16 cellular contexts compared by ENCODE assay signal in genomic region chr12:1360812-1361211, GRCh38.
DNase-seq lines count a peak whose midpoint lies in the region; ATAC-seq and TF ChIP-seq lines count a peak whose summit lies in the region.
"Had no signal": no experiment of that assay in that cellular context is flagged by ENCODE, and none has a peak within 500 bp of the region (broad histone marks: within the 10 kb centered on the region; RNA-seq: fewer than 3 reads in every experiment).

No MANE protein-coding gene starts in this region.

- H3K4me3 ChIP-seq in fibroblast of the aortic adventitia (ENCODE audit: low read depth, low read length) = no peak overlapping the region
- H3K4me3 ChIP-seq in skeletal muscle satellite cell (ENCODE audit: low read length) = no peak overlapping the region

- peaks cover 26% of the 10 kb centered on the region for H3K4me1 ChIP-seq in skeletal muscle satellite cell (ENCODE audit: control insufficient read depth, insufficient read depth, low read length)

- H3K9me3 ChIP-seq in skeletal muscle satellite cell (replicated peaks; ENCODE audit: low read length) = no peaks in the 10 kb centered on the region

- H3K27ac ChIP-seq in caudate nucleus (ENCODE audit: low read depth, low read length) = no peak overlapping the region
- H3K27ac ChIP-seq: WERI-Rb-1 had no signal

- no peak for TF ChIP-seq CTCF in fibroblast of the aortic adventitia (IDR thresholded peaks at IDR 0.05; ENCODE audit: insufficient read depth, low read length)
- no peak for TF ChIP-seq CTCF in omental fat pad (IDR thresholded peaks at IDR 0.05)

- no peaks in the 10 kb centered on the region for H3K27me3 ChIP-seq in skeletal muscle satellite cell (ENCODE audit: control insufficient read depth, insufficient read depth, low read length)

- no peak for ATAC-seq in omental fat pad (ENCODE audit: low FRiP score)
- ATAC-seq: activated CD8-positive, alpha-beta T cell treated with anti-CD3 and anti-CD28 coated beads, Interleukin-2, amount 10 ng/mL, durations not matched to agents 7 days and 5 days; stimulated activated naive CD8-positive, alpha-beta T cell treated with anti-CD3 and anti-CD28 coated beads, Interleukin-15, Interleukin-2, amounts not matched to agents 100 U/mL and 50 U/mL, for 24 hours had no signal

- no peak overlapping the region for H3K4me2 ChIP-seq in skeletal muscle satellite cell (ENCODE audit: low read length)

- DNase-seq in GM04504 (ENCODE audit: low read depth) (peak; percentile 41), SW 1271 (lab: John Stamatoyannopoulos, UW) (peak; percentile 27 to 32), fibroblast of the aortic adventitia (ENCODE audit: low read depth) (peak; percentile 58), omental fat pad (ENCODE audit: low spot score) (no peak), caudate nucleus (lab: John Stamatoyannopoulos, UW) (no peak)
- no peak for DNase-seq in effector CD8-positive, alpha-beta T cell (lab: John Stamatoyannopoulos, UW)
- DNase-seq: activated CD8-positive, alpha-beta T cell treated with anti-CD3 and anti-CD28 coated beads, Interleukin-2, amount 10 ng/mL, durations not matched to agents 7 days and 5 days; anterior cingulate cortex; CD4-positive, CD25-positive, alpha-beta regulatory T cell; dermis blood vessel endothelial cell; NCI-H1694; posterior cingulate gyrus; stimulated activated CD4-positive, alpha-beta T cell treated with anti-CD3 and anti-CD28 coated beads, Interleukin-12 subunit alpha, Interleukin-12 subunit beta, amount 100 ng/mL, for 4 hours; stimulated activated naive CD8-positive, alpha-beta T cell treated with anti-CD3 and anti-CD28 coated beads, Interleukin-15, Interleukin-2, amounts not matched to agents 100 U/mL and 50 U/mL, for 24 hours; WERI-Rb-1 had no signal

- peak overlapping the region; percentile 13 for H3K9ac ChIP-seq in skeletal muscle satellite cell (ENCODE audit: low read depth, low read length)

- no peaks in the 10 kb centered on the region for H3K36me3 ChIP-seq in skeletal muscle satellite cell (ENCODE audit: insufficient read depth, low read length)
- H3K36me3 ChIP-seq: WERI-Rb-1 had no signal

Comparison
In these comparisons a context has a peak if more than half of its experiments do, and no peak if none do; other contexts are left out.
1. DNase-seq: peak in GM04504 (single experiment), SW 1271 (2 of 2) and fibroblast of the aortic adventitia (single experiment); none in omental fat pad (single experiment), effector CD8-positive, alpha-beta T cell (single experiment) and caudate nucleus (0 of 61).